In the genomic region with DNA sequence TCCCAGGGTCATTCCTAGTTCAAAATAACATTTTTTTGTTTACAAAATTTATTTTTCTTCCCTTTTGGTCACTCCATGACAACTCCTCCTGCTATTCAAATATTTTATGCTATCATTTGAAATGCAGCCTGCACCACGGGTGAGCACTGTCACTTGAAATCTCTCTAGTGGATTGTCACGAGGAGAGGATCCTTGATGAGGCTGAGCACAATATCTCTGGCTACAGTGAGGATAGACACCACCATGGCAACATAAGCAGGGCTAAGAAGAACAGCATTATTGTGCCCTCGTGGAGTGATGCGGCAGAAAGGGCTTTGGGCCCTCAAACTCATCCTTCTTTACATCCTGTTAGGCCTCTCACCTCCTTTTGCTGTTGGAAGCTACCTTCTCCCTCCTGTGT, we compare ENCODE assay signal across 8 cellular contexts.
"Had no signal": no experiment of that assay in that cellular context is flagged by ENCODE, and none has a peak within 500 bp of the region (broad histone marks: within the 10 kb centered on the region; RNA-seq: fewer than 3 reads in every experiment).

No MANE protein-coding gene starts in this region.

- FAIRE-seq: H1, H54, HepG2 had no signal

- H3K27ac ChIP-seq: HL-60 had no signal

- H3K4me3 ChIP-seq: GM23338 had no signal

- H3K4me2 ChIP-seq: GM23338 had no signal

- DNase-seq: H9, HCEC 1CT, KBM-7 had no signal

- H2AFZ ChIP-seq: GM23338 had no signal

- ATAC-seq: GM23338, HepG2 had no signal
